ENCODE assay signal across 8 cellular contexts in the genomic region with DNA sequence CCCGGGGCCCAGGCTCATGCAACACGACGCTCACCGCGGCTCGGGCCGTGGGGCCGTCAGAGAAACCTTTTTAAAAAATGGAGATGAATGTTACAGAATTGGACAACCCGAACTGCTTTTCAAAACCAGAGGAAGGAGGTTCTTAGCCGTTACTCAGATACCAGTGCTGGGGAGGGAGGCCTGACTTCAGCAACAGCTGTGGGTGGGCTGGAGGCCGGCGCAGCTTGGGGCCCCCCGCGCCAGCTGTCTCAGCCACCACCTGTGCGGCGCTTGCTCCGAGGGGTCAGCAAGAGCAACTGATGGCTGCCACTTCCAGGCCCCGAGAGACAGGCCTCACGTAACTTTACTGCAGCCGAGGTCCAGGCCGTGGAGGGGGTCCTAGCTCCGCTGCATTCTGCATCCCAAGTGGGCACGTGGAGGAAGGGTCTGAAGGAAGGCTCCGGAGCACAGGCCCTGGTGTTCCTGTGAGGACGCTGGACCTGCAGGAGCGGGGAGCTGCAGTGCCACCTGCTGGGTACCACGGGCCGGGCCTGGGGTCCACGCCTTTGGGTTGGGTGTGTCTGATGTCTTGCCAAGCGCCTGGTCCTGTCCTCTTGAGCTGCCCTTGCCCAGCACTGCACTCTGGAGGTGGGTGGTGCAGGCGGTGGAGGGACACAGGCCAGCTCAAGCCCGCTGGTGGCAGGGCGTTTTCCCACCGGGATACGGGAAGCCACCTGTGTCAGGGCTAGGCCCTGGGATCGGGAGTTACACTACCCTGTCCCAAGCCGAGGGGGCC. TPM values are rescaled to one million over a fixed set of nuclear protein-coding genes. Genes with fewer than 3 reads are reported as not detected.
DNase-seq lines count a peak whose midpoint lies in the region; ATAC-seq and TF ChIP-seq lines count a peak whose summit lies in the region.

No MANE protein-coding gene starts in this region.

- H3K79me2 ChIP-seq in smooth muscle cell (ENCODE audit: low read depth): no peaks in the 10 kb centered on the region

- intact Hi-C loops in cardiac septum (cut with DNase I): no loop called here

- TF ChIP-seq CTCF in GM12864 (IDR thresholded peaks at IDR 0.05; ENCODE audit: low read depth, low read length, missing control alignments) (peak; percentile 41), smooth muscle cell (IDR thresholded peaks at IDR 0.05; ENCODE audit: borderline replicate concordance, insufficient read depth, poor library complexity, severe bottlenecking) (peak; percentile 28)

- H3K4me1 ChIP-seq in smooth muscle cell (ENCODE audit: low read depth): no peaks in the 10 kb centered on the region

- no peaks in the 10 kb centered on the region for H3F3A ChIP-seq in smooth muscle cell (ENCODE audit: low read depth)

- H3K4me3 ChIP-seq in GM12864 (ENCODE audit: low read depth, low read length) (no peak overlapping the region), smooth muscle cell (no peak overlapping the region)

- no peaks in the 10 kb centered on the region for H3K36me3 ChIP-seq in smooth muscle cell (ENCODE audit: low read depth)

- H3K27me3 ChIP-seq in smooth muscle cell (ENCODE audit: low read depth): no peaks in the 10 kb centered on the region

- H3K9ac ChIP-seq in smooth muscle cell (ENCODE audit: low read depth): no peak overlapping the region

- H4K20me1 ChIP-seq in smooth muscle cell (ENCODE audit: low read depth): no peaks in the 10 kb centered on the region

- DNase-seq in GM12864 (ENCODE audit: low read depth) (no peak), NCI-H510A (lab: John Stamatoyannopoulos, UW) (peak; percentile 22), cardiac septum (ENCODE audit: low spot score) (peak; percentile 84), smooth muscle cell (lab: John Stamatoyannopoulos, UW; ENCODE audit: unreplicated experiment) (no peak), cortex of kidney (lab: John Stamatoyannopoulos, UW) (no peak)
- peak; percentile 8 for DNase-seq in activated T-helper 9 cell treated with anti-CD3 and anti-CD28 coated beads, Interleukin-2, amount 50 U/mL, for 16 hours (ENCODE audit: low read depth)

- H3K27ac ChIP-seq in smooth muscle cell (ENCODE audit: low read depth): no peak overlapping the region

- ATAC-seq in GM19324 (IDR thresholded peaks at IDR 0.05; ENCODE audit: low FRiP score, unreplicated experiment) (no peak), GM18520 (IDR thresholded peaks at IDR 0.05; ENCODE audit: unreplicated experiment) (no peak)

- H2AFZ ChIP-seq in smooth muscle cell (ENCODE audit: low read depth): no peak overlapping the region

- no peak overlapping the region for H3K4me2 ChIP-seq in smooth muscle cell

- no peaks in the 10 kb centered on the region for H3K9me3 ChIP-seq in smooth muscle cell (replicated peaks; ENCODE audit: low read depth)

- WGBS in smooth muscle cell (ENCODE audit: low lambda C conversion rate): 88% methylated on average over 36 of the region's 37 CpGs

RNA-seq across cellular contexts. Expression of a gene that starts 9.8 kb away (rescaled TPM):
- total RNA-seq in cardiac septum: 8.8 TPM
- total RNA-seq in smooth muscle cell: 10.5 and 14.2 TPM in 2 replicates
- 29.3 and 34.8 TPM in 2 replicates for polyA plus RNA-seq in smooth muscle cell

RNA-seq across cellular contexts. Expression of a gene that starts 20.9 kb away (rescaled TPM):
- 9.3 TPM for total RNA-seq in cardiac septum
- 10.2 and 10.4 TPM in 2 replicates for total RNA-seq in smooth muscle cell
- polyA plus RNA-seq in smooth muscle cell: 12.3 and 14.0 TPM in 2 replicates

RNA-seq across cellular contexts. Expression of a gene that starts 31.8 kb away (rescaled TPM):
- total RNA-seq in cardiac septum: 33.1 TPM
- 12.0 and 13.2 TPM in 2 replicates for total RNA-seq in smooth muscle cell
- polyA plus RNA-seq in smooth muscle cell: 12.6 and 16.2 TPM in 2 replicates

RNA-seq across cellular contexts. Expression of a gene that starts 54.7 kb away (rescaled TPM):
- total RNA-seq in cardiac septum: 10.7 TPM
- total RNA-seq in smooth muscle cell: 9.7 and 26.4 TPM in 2 replicates
- polyA plus RNA-seq in smooth muscle cell: 16.3 and 20.5 TPM in 2 replicates

Comparison
In these comparisons a context has a peak if more than half of its experiments do, and no peak if none do; other contexts are left out.
1. DNase-seq: peak in NCI-H510A (single experiment), activated T-helper 9 cell treated with anti-CD3 and anti-CD28 coated beads, Interleukin-2, amount 50 U/mL, for 16 hours (single experiment) and cardiac septum (single experiment); none in GM12864 (single experiment), smooth muscle cell (single experiment) and cortex of kidney (single experiment).